1 cellular context compared by ENCODE assay signal in the genomic region with DNA sequence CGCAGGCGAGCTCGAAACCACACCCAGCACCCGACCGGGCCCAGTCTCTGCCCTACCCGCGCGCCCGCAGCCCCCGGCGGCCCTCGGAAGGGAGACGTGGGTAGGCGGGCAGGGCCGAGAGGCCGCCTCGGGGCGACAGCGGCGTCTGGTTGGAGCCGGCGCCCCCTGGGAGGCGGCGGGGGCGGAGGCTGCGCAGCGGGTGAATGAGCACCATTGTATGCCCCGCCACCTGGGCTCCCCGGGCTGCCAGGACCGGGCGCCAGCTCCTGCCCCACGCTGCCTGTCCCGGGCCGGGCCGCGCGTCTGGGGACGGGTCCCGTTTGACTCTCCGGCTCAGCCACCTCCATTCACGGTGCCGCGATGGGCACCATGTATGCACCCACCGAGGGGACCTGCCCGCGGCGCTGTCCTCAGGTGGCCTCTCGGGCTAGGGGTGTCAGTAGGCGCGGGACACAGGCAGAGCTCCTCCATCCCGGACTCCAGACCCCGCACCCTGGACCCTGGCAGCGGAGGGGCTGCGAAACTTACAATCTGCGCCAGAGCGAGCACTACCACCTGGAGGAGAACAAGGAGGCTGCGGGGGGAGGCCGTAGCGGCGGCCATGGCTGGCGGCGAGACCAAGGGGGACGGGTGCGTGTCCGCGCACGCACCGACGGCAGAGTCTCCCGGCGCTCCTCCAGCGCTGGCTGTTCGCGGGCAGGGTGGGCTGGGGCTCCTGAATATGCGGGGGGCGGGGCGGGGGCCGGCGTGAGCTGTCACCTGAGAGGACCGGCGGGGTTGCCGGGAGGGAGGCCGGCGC.
A peak's percentile ranks its signal among the peaks of the same experiment; 100 is the strongest.
TF ChIP-seq lines count a peak whose summit lies in the region.

A gene (minus strand): TSS at position 692 of the 799 bp plus-strand sequence. CDS start 89 bp downstream, at position 603.

TF ChIP-seq in HepG2, 621 proteins besides CTCF, POLR2A, EP300 and RAD21 (continued from another document and continues in another):
- TF ChIP-seq, protein P1, sequence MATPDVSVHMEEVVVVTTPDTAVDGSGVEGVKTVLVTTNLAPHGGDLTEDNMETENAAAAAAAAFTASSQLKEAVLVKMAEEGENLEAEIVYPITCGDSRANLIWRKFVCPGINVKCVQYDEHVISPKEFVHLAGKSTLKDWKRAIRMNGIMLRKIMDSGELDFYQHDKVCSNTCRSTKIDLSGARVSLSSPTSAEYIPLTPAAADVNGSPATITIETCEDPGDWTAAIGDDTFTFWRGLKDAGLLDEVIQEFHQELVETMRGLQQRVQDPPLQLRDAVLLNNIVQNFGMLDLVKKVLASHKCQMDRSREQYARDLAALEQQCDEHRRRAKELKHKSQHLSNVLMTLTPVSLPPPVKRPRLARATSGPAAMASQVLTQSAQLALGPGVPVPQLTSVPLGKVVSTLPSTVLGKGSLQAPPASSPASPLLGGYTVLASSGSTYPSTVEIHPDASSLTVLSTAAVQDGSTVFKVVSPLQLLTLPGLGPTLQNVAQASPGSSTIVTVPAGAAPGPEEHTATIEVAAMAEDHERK (CRISPR knock-in tag; IDR thresholded peaks at IDR 0.05; ENCODE audit: low read depth): no peak
- TF ChIP-seq ZNF878 (CRISPR knock-in tag; IDR thresholded peaks at IDR 0.05) (no peak), IRF2 (CRISPR knock-in tag; IDR thresholded peaks at IDR 0.05) (no peak), PITX1 (CRISPR knock-in tag; IDR thresholded peaks at IDR 0.05) (no peak), NAIF1 (CRISPR knock-in tag; IDR thresholded peaks at IDR 0.05; ENCODE audit: borderline replicate concordance) (no peak), ZNF530 (CRISPR knock-in tag; IDR thresholded peaks at IDR 0.05; ENCODE audit: low read depth) (no peak), SMC3 (IDR thresholded peaks at IDR 0.05; ENCODE audit: low read length) (no peak), TAF15 (IDR thresholded peaks at IDR 0.05; ENCODE audit: low read depth, low read length, poor library complexity, severe bottlenecking) (no peak), ZNF354B (CRISPR knock-in tag; IDR thresholded peaks at IDR 0.05) (no peak), CEBPB (IDR thresholded peaks at IDR 0.05; ENCODE audit: borderline replicate concordance, low read depth, low read length) (no peak), HNRNPL (IDR thresholded peaks at IDR 0.05; ENCODE audit: low read depth, low read length) (peak; percentile 52; the same call in 1 of the 2 replicates), ZFP36L2 (CRISPR knock-in tag; IDR thresholded peaks at IDR 0.05) (no peak), ADNP (CRISPR knock-in tag; IDR thresholded peaks at IDR 0.05) (0 out of 2 replicates have a peak, but pooled peaks have one; percentile 67), MTA3 (CRISPR knock-in tag; IDR thresholded peaks at IDR 0.05) (no peak), MIER3 (CRISPR knock-in tag; IDR thresholded peaks at IDR 0.05; ENCODE audit: borderline replicate concordance) (no peak), ETV5 (CRISPR knock-in tag; IDR thresholded peaks at IDR 0.05; ENCODE audit: borderline replicate concordance) (no peak), RXRB (CRISPR knock-in tag; IDR thresholded peaks at IDR 0.05; ENCODE audit: borderline replicate concordance) (peak; percentile 37; the same call in 1 of the 2 replicates), ZNF33B (CRISPR knock-in tag; IDR thresholded peaks at IDR 0.05) (no peak), RBM39 (IDR thresholded peaks at IDR 0.05; ENCODE audit: low read depth, low read length, poor library complexity, severe bottlenecking) (no peak), ZNF598 (CRISPR knock-in tag; IDR thresholded peaks at IDR 0.05; ENCODE audit: borderline replicate concordance) (0 out of 2 replicates have a peak, but pooled peaks have one; percentile 35), ZNF850 (CRISPR knock-in tag; conservative IDR thresholded peaks at IDR 0.05) (no peak), ZNF724P (CRISPR knock-in tag; IDR thresholded peaks at IDR 0.05; ENCODE audit: borderline replicate concordance) (peak; percentile 19; the same call in 1 of the 2 replicates)
- TF ChIP-seq, protein P2, sequence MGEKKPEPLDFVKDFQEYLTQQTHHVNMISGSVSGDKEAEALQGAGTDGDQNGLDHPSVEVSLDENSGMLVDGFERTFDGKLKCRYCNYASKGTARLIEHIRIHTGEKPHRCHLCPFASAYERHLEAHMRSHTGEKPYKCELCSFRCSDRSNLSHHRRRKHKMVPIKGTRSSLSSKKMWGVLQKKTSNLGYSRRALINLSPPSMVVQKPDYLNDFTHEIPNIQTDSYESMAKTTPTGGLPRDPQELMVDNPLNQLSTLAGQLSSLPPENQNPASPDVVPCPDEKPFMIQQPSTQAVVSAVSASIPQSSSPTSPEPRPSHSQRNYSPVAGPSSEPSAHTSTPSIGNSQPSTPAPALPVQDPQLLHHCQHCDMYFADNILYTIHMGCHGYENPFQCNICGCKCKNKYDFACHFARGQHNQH (CRISPR knock-in tag; IDR thresholded peaks at IDR 0.05): peak; percentile 43; the same call in 1 of the 2 replicates
- TF ChIP-seq, protein P3, sequence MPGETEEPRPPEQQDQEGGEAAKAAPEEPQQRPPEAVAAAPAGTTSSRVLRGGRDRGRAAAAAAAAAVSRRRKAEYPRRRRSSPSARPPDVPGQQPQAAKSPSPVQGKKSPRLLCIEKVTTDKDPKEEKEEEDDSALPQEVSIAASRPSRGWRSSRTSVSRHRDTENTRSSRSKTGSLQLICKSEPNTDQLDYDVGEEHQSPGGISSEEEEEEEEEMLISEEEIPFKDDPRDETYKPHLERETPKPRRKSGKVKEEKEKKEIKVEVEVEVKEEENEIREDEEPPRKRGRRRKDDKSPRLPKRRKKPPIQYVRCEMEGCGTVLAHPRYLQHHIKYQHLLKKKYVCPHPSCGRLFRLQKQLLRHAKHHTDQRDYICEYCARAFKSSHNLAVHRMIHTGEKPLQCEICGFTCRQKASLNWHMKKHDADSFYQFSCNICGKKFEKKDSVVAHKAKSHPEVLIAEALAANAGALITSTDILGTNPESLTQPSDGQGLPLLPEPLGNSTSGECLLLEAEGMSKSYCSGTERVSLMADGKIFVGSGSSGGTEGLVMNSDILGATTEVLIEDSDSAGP (CRISPR knock-in tag; IDR thresholded peaks at IDR 0.05; ENCODE audit: borderline replicate concordance): peak; percentile 81
- TF ChIP-seq, protein P4, sequence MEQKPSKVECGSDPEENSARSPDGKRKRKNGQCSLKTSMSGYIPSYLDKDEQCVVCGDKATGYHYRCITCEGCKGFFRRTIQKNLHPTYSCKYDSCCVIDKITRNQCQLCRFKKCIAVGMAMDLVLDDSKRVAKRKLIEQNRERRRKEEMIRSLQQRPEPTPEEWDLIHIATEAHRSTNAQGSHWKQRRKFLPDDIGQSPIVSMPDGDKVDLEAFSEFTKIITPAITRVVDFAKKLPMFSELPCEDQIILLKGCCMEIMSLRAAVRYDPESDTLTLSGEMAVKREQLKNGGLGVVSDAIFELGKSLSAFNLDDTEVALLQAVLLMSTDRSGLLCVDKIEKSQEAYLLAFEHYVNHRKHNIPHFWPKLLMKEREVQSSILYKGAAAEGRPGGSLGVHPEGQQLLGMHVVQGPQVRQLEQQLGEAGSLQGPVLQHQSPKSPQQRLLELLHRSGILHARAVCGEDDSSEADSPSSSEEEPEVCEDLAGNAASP (CRISPR knock-in tag; IDR thresholded peaks at IDR 0.05; ENCODE audit: borderline replicate concordance): peak; percentile 58
- TF ChIP-seq, protein P5, sequence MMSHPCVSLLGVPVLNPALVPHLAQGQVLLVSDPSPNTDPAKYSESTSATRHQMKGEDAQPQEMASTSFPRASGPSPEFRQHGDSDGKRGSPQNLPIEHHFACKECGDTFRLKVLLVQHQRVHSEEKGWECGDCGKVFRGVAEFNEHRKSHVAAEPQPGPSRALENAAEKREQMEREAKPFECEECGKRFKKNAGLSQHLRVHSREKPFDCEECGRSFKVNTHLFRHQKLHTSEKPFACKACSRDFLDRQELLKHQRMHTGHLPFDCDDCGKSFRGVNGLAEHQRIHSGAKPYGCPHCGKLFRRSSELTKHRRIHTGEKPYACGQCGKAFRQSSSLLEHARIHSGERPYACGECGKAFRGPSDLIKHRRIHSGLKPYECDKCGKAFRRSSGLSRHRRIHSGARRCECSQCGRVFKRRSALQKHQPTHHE (CRISPR knock-in tag; IDR thresholded peaks at IDR 0.05; ENCODE audit: borderline replicate concordance): no peak; the same call in 1 of the 2 replicates
- TF ChIP-seq, protein P6, sequence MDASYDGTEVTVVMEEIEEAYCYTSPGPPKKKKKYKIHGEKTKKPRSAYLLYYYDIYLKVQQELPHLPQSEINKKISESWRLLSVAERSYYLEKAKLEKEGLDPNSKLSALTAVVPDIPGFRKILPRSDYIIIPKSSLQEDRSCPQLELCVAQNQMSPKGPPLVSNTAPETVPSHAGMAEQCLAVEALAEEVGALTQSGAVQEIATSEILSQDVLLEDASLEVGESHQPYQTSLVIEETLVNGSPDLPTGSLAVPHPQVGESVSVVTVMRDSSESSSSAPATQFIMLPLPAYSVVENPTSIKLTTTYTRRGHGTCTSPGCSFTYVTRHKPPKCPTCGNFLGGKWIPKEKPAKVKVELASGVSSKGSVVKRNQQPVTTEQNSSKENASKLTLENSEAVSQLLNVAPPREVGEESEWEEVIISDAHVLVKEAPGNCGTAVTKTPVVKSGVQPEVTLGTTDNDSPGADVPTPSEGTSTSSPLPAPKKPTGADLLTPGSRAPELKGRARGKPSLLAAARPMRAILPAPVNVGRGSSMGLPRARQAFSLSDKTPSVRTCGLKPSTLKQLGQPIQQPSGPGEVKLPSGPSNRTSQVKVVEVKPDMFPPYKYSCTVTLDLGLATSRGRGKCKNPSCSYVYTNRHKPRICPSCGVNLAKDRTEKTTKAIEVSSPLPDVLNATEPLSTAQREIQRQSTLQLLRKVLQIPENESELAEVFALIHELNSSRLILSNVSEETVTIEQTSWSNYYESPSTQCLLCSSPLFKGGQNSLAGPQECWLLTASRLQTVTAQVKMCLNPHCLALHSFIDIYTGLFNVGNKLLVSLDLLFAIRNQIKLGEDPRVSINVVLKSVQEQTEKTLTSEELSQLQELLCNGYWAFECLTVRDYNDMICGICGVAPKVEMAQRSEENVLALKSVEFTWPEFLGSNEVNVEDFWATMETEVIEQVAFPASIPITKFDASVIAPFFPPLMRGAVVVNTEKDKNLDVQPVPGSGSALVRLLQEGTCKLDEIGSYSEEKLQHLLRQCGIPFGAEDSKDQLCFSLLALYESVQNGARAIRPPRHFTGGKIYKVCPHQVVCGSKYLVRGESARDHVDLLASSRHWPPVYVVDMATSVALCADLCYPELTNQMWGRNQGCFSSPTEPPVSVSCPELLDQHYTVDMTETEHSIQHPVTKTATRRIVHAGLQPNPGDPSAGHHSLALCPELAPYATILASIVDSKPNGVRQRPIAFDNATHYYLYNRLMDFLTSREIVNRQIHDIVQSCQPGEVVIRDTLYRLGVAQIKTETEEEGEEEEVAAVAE (CRISPR knock-in tag; IDR thresholded peaks at IDR 0.05; ENCODE audit: borderline replicate concordance): no peak
- TF ChIP-seq, protein P7, sequence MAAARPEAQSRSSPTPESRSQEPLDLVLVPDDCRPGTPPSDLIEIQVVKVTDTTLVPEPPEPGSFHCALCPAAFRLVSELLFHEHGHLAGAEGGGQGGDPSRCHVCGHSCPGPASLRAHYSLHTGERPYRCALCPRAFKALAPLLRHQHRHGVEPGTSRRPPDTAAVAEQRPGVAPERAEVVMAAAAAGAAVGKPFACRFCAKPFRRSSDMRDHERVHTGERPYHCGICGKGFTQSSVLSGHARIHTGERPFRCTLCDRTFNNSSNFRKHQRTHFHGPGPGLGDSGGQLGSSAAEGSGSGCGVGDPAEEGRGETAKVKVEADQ (CRISPR knock-in tag; IDR thresholded peaks at IDR 0.05; ENCODE audit: borderline replicate concordance): peak; percentile 51; the same call in 1 of the 2 replicates
- TF ChIP-seq, protein P8, sequence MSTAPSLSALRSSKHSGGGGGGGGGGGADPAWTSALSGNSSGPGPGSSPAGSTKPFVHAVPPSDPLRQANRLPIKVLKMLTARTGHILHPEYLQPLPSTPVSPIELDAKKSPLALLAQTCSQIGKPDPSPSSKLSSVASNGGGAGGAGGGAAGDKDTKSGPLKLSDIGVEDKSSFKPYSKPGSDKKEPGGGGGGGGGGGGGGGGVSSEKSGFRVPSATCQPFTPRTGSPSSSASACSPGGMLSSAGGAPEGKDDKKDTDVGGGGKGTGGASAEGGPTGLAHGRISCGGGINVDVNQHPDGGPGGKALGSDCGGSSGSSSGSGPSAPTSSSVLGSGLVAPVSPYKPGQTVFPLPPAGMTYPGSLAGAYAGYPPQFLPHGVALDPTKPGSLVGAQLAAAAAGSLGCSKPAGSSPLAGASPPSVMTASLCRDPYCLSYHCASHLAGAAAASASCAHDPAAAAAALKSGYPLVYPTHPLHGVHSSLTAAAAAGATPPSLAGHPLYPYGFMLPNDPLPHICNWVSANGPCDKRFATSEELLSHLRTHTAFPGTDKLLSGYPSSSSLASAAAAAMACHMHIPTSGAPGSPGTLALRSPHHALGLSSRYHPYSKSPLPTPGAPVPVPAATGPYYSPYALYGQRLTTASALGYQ (CRISPR knock-in tag; IDR thresholded peaks at IDR 0.05): no peak
- TF ChIP-seq, protein P9, sequence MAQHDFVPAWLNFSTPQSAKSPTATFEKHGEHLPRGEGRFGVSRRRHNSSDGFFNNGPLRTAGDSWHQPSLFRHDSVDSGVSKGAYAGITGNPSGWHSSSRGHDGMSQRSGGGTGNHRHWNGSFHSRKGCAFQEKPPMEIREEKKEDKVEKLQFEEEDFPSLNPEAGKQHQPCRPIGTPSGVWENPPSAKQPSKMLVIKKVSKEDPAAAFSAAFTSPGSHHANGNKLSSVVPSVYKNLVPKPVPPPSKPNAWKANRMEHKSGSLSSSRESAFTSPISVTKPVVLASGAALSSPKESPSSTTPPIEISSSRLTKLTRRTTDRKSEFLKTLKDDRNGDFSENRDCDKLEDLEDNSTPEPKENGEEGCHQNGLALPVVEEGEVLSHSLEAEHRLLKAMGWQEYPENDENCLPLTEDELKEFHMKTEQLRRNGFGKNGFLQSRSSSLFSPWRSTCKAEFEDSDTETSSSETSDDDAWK (CRISPR knock-in tag; IDR thresholded peaks at IDR 0.05): no peak
- TF ChIP-seq, protein P10, sequence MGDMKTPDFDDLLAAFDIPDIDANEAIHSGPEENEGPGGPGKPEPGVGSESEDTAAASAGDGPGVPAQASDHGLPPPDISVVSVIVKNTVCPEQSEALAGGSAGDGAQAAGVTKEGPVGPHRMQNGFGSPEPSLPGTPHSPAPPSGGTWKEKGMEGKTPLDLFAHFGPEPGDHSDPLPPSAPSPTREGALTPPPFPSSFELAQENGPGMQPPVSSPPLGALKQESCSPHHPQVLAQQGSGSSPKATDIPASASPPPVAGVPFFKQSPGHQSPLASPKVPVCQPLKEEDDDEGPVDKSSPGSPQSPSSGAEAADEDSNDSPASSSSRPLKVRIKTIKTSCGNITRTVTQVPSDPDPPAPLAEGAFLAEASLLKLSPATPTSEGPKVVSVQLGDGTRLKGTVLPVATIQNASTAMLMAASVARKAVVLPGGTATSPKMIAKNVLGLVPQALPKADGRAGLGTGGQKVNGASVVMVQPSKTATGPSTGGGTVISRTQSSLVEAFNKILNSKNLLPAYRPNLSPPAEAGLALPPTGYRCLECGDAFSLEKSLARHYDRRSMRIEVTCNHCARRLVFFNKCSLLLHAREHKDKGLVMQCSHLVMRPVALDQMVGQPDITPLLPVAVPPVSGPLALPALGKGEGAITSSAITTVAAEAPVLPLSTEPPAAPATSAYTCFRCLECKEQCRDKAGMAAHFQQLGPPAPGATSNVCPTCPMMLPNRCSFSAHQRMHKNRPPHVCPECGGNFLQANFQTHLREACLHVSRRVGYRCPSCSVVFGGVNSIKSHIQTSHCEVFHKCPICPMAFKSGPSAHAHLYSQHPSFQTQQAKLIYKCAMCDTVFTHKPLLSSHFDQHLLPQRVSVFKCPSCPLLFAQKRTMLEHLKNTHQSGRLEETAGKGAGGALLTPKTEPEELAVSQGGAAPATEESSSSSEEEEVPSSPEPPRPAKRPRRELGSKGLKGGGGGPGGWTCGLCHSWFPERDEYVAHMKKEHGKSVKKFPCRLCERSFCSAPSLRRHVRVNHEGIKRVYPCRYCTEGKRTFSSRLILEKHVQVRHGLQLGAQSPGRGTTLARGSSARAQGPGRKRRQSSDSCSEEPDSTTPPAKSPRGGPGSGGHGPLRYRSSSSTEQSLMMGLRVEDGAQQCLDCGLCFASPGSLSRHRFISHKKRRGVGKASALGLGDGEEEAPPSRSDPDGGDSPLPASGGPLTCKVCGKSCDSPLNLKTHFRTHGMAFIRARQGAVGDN (CRISPR knock-in tag; IDR thresholded peaks at IDR 0.05): peak; percentile 71
